Comparison of ENCODE assay signal across 9 cellular contexts in the genomic region with DNA sequence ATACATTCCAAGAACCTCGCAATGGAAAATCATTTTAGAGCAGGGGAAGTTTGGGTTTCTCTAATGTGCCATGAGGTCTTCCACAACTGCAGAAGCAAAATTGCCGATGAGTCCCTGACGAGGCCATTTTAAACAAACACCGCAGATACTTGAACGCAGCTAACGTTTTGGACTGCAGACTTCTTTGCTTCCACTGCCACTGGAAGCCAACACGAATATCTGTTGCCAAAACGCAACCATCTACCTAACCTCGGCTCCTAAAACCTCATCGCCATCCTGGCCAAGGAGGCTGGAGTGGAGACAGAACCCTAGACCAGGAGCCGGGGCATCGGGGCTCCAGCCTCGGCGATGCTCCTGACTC. TPM values are rescaled to one million over a fixed set of nuclear protein-coding genes. Genes with fewer than 3 reads are reported as not detected.
DNase-seq lines count a peak whose midpoint lies in the region; ATAC-seq and TF ChIP-seq lines count a peak whose summit lies in the region.
"Had no signal": no experiment of that assay in that cellular context is flagged by ENCODE, and none has a peak within 500 bp of the region (broad histone marks: within the 10 kb centered on the region; RNA-seq: fewer than 3 reads in every experiment).

No MANE protein-coding gene starts in this region.

- no peak for TF ChIP-seq EP300 in SK-N-SH (IDR thresholded peaks at IDR 0.05; ENCODE audit: borderline replicate concordance in 1 of 2, low read depth in 1 of 2, low read length in 1 of 2)

- H3K9me3 Mint-ChIP-seq in CD8-positive, alpha-beta T cell, result no peaks in the 10 kb centered on the region
- no peaks in the 10 kb centered on the region for H3K9me3 Mint-ChIP-seq in natural killer cell treated with Interleukin-12 subunit alpha and Interleukin-12 subunit beta and Interleukin-15 and Interleukin-18, amount 100 ng/mL, for 72 hours

- intact Hi-C loops in CD8-positive, alpha-beta T cell (cut with DNase I, micrococcal nuclease), result loop anchor here (1.0 to 5.0 kb wide), 19 partner anchors 40 to 1958 kb away; partner anchors contain the start of genes AGBL3 (in 2 of the 2), BPGM (in 2 of the 2), CYREN (in 2 of the 2) and EXOC4 (in 2 of the 2)

- H3K27me3 ChIP-seq in CD8-positive, alpha-beta T cell (ENCODE audit: insufficient read depth, low read length), result no peaks in the 10 kb centered on the region
- H3K27me3 ChIP-seq in SK-N-SH (ENCODE audit: insufficient read depth), result no peaks in the 10 kb centered on the region

- H4K20me1 ChIP-seq in SK-N-SH (ENCODE audit: insufficient read depth), result no peaks in the 10 kb centered on the region

- TF ChIP-seq CTCF in CD8-positive, alpha-beta T cell (IDR thresholded peaks at IDR 0.05), result no peak
- TF ChIP-seq CTCF in SK-N-SH (IDR thresholded peaks at IDR 0.05), result no peak
- no peak for TF ChIP-seq CTCF in epithelial cell of esophagus (IDR thresholded peaks at IDR 0.05; ENCODE audit: insufficient read depth, low read depth, low read length, missing control alignments)

- H3K9me3 ChIP-seq in CD8-positive, alpha-beta T cell (ENCODE audit: low read length), result no peaks in the 10 kb centered on the region
- H3K9me3 ChIP-seq in SK-N-SH, result no peaks in the 10 kb centered on the region

- no peak for TF ChIP-seq RAD21 in SK-N-SH (IDR thresholded peaks at IDR 0.05; ENCODE audit: low read length)

- no peak for DNase-seq in CD8-positive, alpha-beta T cell
- DNase-seq in HEK293T (ENCODE audit: extremely low spot score), result no peak
- no peak for DNase-seq in SK-N-SH
- peak; percentile 16 for DNase-seq in epithelial cell of esophagus (ENCODE audit: low read depth)
- DNase-seq in natural killer cell treated with Interleukin-12 subunit alpha and Interleukin-12 subunit beta and Interleukin-15 and Interleukin-18, amount 100 ng/mL, for 72 hours (ENCODE audit: low spot score), result no peak
- DNase-seq in HPDE6-E6E7 (ENCODE audit: extremely low spot score), result no peak
- no peak for DNase-seq in Ammon's horn (ENCODE audit: low spot score)

- H3K27ac ChIP-seq in CD8-positive, alpha-beta T cell (ENCODE audit: low read depth, low read length), result peak overlapping the region; percentile 91
- H3K27ac ChIP-seq in SK-N-SH (ENCODE audit: low read depth in 2 of 2, low read length in 1 of 2), result peak overlapping the region; percentile 62 to 66; a peak in 2 of 4 replicates

- WGBS in SK-N-SH (ENCODE audit: low lambda C conversion rate), result 3% methylated on average over 14 of the region's 14 CpGs

- CTCF ChIA-PET in CD8-positive, alpha-beta T cell (lab: Charles Lee), result interaction anchor here (0.9 to 2.0 kb wide), 3 partner anchors 23 to 224 kb away, joined by 3 to 6 read pairs (median 3); partner anchors contain the start of gene AGBL3
- CTCF ChIA-PET in HEK293T (lab: Yijun Ruan, JAX), result interaction anchor here (1.4 kb wide), 1 partner anchor 64 kb away, joined by 3 read pairs; no protein-coding TSS in a partner anchor
- CTCF ChIA-PET in SK-N-SH (lab: Yijun Ruan, JAX), result interaction anchor here (1.0 to 1.7 kb wide), 4 partner anchors 9 to 70 kb away, joined by 3 to 6 read pairs (median 5); partner anchors contain the start of gene CYREN

- peak overlapping the region; percentile 97 for H3K4me3 Mint-ChIP-seq in CD8-positive, alpha-beta T cell
- peak overlapping the region; percentile 92 for H3K4me3 Mint-ChIP-seq in natural killer cell treated with Interleukin-12 subunit alpha and Interleukin-12 subunit beta and Interleukin-15 and Interleukin-18, amount 100 ng/mL, for 72 hours

- peaks cover 44% of the 10 kb centered on the region for H3K4me1 Mint-ChIP-seq in CD8-positive, alpha-beta T cell (ENCODE audit: low read depth)
- H3K4me1 Mint-ChIP-seq in natural killer cell treated with Interleukin-12 subunit alpha and Interleukin-12 subunit beta and Interleukin-15 and Interleukin-18, amount 100 ng/mL, for 72 hours (ENCODE audit: low read depth in 2 of 2), result peaks cover 22 to 23% of the 10 kb centered on the region in 2 donors

- peak overlapping the region; percentile 80 for H3K9ac ChIP-seq in SK-N-SH

- no peaks in the 10 kb centered on the region for H3K79me2 ChIP-seq in SK-N-SH (ENCODE audit: insufficient read depth)

- H3K4me2 ChIP-seq in SK-N-SH, result peak overlapping the region; percentile 86

- H3K36me3 Mint-ChIP-seq in CD8-positive, alpha-beta T cell, result peaks cover 26% of the 10 kb centered on the region
- H3K36me3 Mint-ChIP-seq in natural killer cell treated with Interleukin-12 subunit alpha and Interleukin-12 subunit beta and Interleukin-15 and Interleukin-18, amount 100 ng/mL, for 72 hours, result no peaks in the 10 kb centered on the region

- H3F3A ChIP-seq in SK-N-SH (replicated peaks; ENCODE audit: insufficient read depth), result peaks cover 5% of the 10 kb centered on the region

- peak overlapping the region; percentile 99 for H3K27ac Mint-ChIP-seq in CD8-positive, alpha-beta T cell
- H3K27ac Mint-ChIP-seq in natural killer cell treated with Interleukin-12 subunit alpha and Interleukin-12 subunit beta and Interleukin-15 and Interleukin-18, amount 100 ng/mL, for 72 hours, result peak overlapping the region; percentile 71 to 86

- ATAC-seq in CD8-positive, alpha-beta T cell, result no peak
- no peak for ATAC-seq in natural killer cell treated with Interleukin-12 subunit alpha and Interleukin-12 subunit beta and Interleukin-15 and Interleukin-18, amount 100 ng/mL, for 72 hours
- ATAC-seq in HG02870 (IDR thresholded peaks at IDR 0.05; ENCODE audit: unreplicated experiment), result no peak

- H3K4me3 ChIP-seq in CD8-positive, alpha-beta T cell (ENCODE audit: low read depth, low read length), result peak overlapping the region; percentile 91
- H3K4me3 ChIP-seq in SK-N-SH (ENCODE audit: low read depth in 2 of 2, low read length in 1 of 2) (peak overlapping the region; percentile 92 to 99), epithelial cell of esophagus (ENCODE audit: low read length) (peak overlapping the region; percentile 52)

- POLR2A ChIA-PET in CD8-positive, alpha-beta T cell (lab: Charles Lee), result interaction anchor here (0.6 to 3.6 kb wide), 11 partner anchors 9 to 681 kb away, joined by 3 to 23 read pairs (median 5); partner anchors contain the start of genes AGBL3, BPGM, CYREN and TMEM140
- POLR2A ChIA-PET in HEK293T (lab: Yijun Ruan, JAX), result interaction anchor here (0.6 to 2.7 kb wide), 8 partner anchors 8 to 778 kb away, joined by 3 to 12 read pairs (median 3); partner anchors contain the start of genes AGBL3 and CYREN
- POLR2A ChIA-PET in SK-N-SH (lab: Yijun Ruan, JAX), result interaction anchor here (1.0 to 2.0 kb wide), 4 partner anchors 9 to 40 kb away, joined by 3 to 8 read pairs (median 5); partner anchors contain the start of gene CYREN

- peaks cover 5% of the 10 kb centered on the region for H3K36me3 ChIP-seq in CD8-positive, alpha-beta T cell (ENCODE audit: insufficient read depth, low read length)
- no peaks in the 10 kb centered on the region for H3K36me3 ChIP-seq in SK-N-SH (replicated peaks in 1 of 2; ENCODE audit: control insufficient read depth in 1 of 2, insufficient read depth in 2 of 2, low read length in 1 of 2)

- H2AFZ ChIP-seq in SK-N-SH (ENCODE audit: low read depth), result peak overlapping the region; percentile 97

- H3K27me3 Mint-ChIP-seq in CD8-positive, alpha-beta T cell (ENCODE audit: low read depth), result no peaks in the 10 kb centered on the region
- H3K27me3 Mint-ChIP-seq in natural killer cell treated with Interleukin-12 subunit alpha and Interleukin-12 subunit beta and Interleukin-15 and Interleukin-18, amount 100 ng/mL, for 72 hours, result no peaks in the 10 kb centered on the region

- H3K9me2 ChIP-seq in SK-N-SH, result no peaks in the 10 kb centered on the region

- H3K4me1 ChIP-seq in CD8-positive, alpha-beta T cell (ENCODE audit: insufficient read depth, low read length), result peaks cover 12% of the 10 kb centered on the region
- peaks cover 0 to 6% of the 10 kb centered on the region in 2 experiments; a peak in 2 of 4 replicates for H3K4me1 ChIP-seq in SK-N-SH (ENCODE audit: control insufficient read depth in 1 of 2, insufficient read depth in 2 of 2, low read depth in 1 of 2, low read length in 1 of 2)

TF ChIP-seq in HEK293T, 16 proteins besides CTCF, POLR2A, EP300 and RAD21:
- TF ChIP-seq L3MBTL2 (conservative IDR thresholded peaks at IDR 0.05) (peak; percentile 41), SUZ12 (IDR thresholded peaks at IDR 0.05) (no peak)

TF ChIP-seq in SK-N-SH, 30 proteins besides CTCF, POLR2A, EP300 and RAD21 (continues in another document):
- TF ChIP-seq JUND (IDR thresholded peaks at IDR 0.05) (no peak), ELF1 (IDR thresholded peaks at IDR 0.05) (no peak), USF2 (IDR thresholded peaks at IDR 0.05; ENCODE audit: borderline replicate concordance, low read depth, low read length) (no peak), FOXM1 (IDR thresholded peaks at IDR 0.05; ENCODE audit: low read depth) (no peak)

RNA-seq across cellular contexts. Expression of gene WDR91, which starts 0.5 kb away (rescaled TPM):
- total RNA-seq in CD8-positive, alpha-beta T cell, result 10 to 100 TPM; 43.3 to 46.6 TPM
- 8.4 and 8.9 TPM in 2 replicates for polyA plus RNA-seq in SK-N-SH (2012; rRNA removed)
- 2.8 and 4.0 TPM in 2 replicates for polyA plus RNA-seq in SK-N-SH (2012; cell fraction: cytosol; rRNA removed)
- 42.2 and 42.4 TPM in 2 replicates for polyA plus RNA-seq in SK-N-SH (2012; cell fraction: nucleus; rRNA removed)
- 10 to 100 TPM; 11.9 to 22.8 TPM for total RNA-seq in natural killer cell treated with Interleukin-12 subunit alpha and Interleukin-12 subunit beta and Interleukin-15 and Interleukin-18, amount 100 ng/mL, for 72 hours

RNA-seq across cellular contexts. Expression of gene STRA8, which starts 22.8 kb away (rescaled TPM):
- not detected for total RNA-seq in CD8-positive, alpha-beta T cell
- polyA plus RNA-seq in SK-N-SH (2012; rRNA removed), result not detected in 2 replicates
- not detected in 2 replicates for polyA plus RNA-seq in SK-N-SH (2012; cell fraction: cytosol; rRNA removed)
- not detected in 2 replicates for polyA plus RNA-seq in SK-N-SH (2012; cell fraction: nucleus; rRNA removed)
- total RNA-seq in natural killer cell treated with Interleukin-12 subunit alpha and Interleukin-12 subunit beta and Interleukin-15 and Interleukin-18, amount 100 ng/mL, for 72 hours, result not detected
- total RNA-seq: T-helper 1 cell treated with Interleukin-12 subunit alpha and Interleukin-12 subunit beta and Interleukin-4 antibody, amounts not matched to agents 30 ng/mL and 1 ng/mL, for 36 hours had no signal

RNA-seq across cellular contexts. Expression of gene CYREN, which starts 40.3 kb away (rescaled TPM):
- 10 to 100 TPM; 14.0 to 15.2 TPM for total RNA-seq in CD8-positive, alpha-beta T cell
- 53.4 and 60.6 TPM in 2 replicates for polyA plus RNA-seq in SK-N-SH (2012; rRNA removed)
- polyA plus RNA-seq in SK-N-SH (2012; cell fraction: cytosol; rRNA removed), result 44.4 and 56.2 TPM in 2 replicates
- polyA plus RNA-seq in SK-N-SH (2012; cell fraction: nucleus; rRNA removed), result 39.5 and 39.9 TPM in 2 replicates
- total RNA-seq in natural killer cell treated with Interleukin-12 subunit alpha and Interleukin-12 subunit beta and Interleukin-15 and Interleukin-18, amount 100 ng/mL, for 72 hours, result 10 to 100 TPM; 47.2 to 68.5 TPM
